ENCODE assay signal across 1 cellular context in the genomic region with DNA sequence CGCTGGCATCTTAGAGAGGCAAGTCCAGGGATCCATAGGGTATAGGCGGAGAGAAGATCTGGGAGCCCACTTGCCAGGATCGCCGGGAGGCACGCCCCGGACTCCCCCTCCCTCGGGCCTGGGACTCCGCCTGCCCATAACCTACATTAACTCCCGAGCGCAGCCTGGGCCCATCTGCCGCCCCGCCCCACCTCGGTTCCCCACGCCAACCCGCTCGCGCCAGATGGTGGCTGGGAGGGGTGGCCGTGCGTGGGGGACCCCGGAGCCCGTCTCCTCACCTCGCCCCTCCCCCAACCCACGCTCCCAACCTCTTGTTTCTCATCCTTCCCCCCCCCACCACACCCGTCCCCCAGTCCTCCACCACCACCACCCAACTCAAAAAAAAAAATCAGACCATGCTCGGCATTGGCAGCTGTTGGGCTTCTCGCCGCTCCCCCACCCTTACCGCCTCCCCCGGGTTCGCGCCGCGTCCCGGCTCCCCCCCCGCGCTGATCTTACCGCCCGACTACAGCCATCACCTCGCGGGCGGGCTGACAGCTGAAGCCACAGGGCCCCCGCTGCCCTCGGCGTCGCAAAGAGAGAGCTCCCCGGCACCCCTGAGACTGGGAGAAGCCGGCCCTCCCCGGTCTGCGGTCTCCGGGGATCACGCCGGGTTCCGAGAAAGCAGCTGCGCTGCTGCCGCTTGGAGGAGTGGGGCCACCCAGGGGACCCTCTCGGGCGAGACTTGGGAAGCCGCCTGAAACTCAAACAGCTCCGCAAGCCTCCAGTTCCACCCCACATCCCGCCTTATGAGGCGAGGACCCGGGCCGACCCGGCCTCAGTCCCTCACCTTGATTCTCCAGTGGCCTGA.
TF ChIP-seq lines count a peak whose summit lies in the region.

No MANE protein-coding gene starts in this region.

TF ChIP-seq in HEK293, 187 proteins besides CTCF, POLR2A, EP300 and RAD21 (continued from another document):
- TF ChIP-seq ZNF335 (tag by site-specific recombination; conservative IDR thresholded peaks at IDR 0.05) (peak; percentile 56), KLF1 (tag by site-specific recombination; IDR thresholded peaks at IDR 0.05) (peak; percentile 91), ZNF341 (tag by site-specific recombination; IDR thresholded peaks at IDR 0.05; ENCODE audit: low read depth) (peak; percentile 87), KLF9 (tag by site-specific recombination; IDR thresholded peaks at IDR 0.05; ENCODE audit: low read depth) (0 out of 2 replicates have a peak, but pooled peaks have one; percentile 24), GLIS1 (tag by site-specific recombination; IDR thresholded peaks at IDR 0.05) (peak; percentile 64), ZNF24 (tag by site-specific recombination; IDR thresholded peaks at IDR 0.05) (no peak), ZIC2 (tag by site-specific recombination; IDR thresholded peaks at IDR 0.05) (peak; percentile 65), ZNF473 (tag by site-specific recombination; IDR thresholded peaks at IDR 0.05) (no peak), GLIS2 (tag by site-specific recombination; IDR thresholded peaks at IDR 0.05) (peak; percentile 30), ZNF114 (tag by site-specific recombination; IDR thresholded peaks at IDR 0.05) (no peak), YY1 (tag by site-specific recombination; IDR thresholded peaks at IDR 0.05) (no peak), ZNF600 (tag by site-specific recombination; IDR thresholded peaks at IDR 0.05) (no peak), ZNF449 (tag by site-specific recombination; IDR thresholded peaks at IDR 0.05) (peak; percentile 83), PATZ1 (tag by site-specific recombination; IDR thresholded peaks at IDR 0.05) (peak; percentile 35; the same call in 1 of the 2 replicates), ZBTB6 (tag by site-specific recombination; IDR thresholded peaks at IDR 0.05) (no peak)
- TF ChIP-seq, protein P1, sequence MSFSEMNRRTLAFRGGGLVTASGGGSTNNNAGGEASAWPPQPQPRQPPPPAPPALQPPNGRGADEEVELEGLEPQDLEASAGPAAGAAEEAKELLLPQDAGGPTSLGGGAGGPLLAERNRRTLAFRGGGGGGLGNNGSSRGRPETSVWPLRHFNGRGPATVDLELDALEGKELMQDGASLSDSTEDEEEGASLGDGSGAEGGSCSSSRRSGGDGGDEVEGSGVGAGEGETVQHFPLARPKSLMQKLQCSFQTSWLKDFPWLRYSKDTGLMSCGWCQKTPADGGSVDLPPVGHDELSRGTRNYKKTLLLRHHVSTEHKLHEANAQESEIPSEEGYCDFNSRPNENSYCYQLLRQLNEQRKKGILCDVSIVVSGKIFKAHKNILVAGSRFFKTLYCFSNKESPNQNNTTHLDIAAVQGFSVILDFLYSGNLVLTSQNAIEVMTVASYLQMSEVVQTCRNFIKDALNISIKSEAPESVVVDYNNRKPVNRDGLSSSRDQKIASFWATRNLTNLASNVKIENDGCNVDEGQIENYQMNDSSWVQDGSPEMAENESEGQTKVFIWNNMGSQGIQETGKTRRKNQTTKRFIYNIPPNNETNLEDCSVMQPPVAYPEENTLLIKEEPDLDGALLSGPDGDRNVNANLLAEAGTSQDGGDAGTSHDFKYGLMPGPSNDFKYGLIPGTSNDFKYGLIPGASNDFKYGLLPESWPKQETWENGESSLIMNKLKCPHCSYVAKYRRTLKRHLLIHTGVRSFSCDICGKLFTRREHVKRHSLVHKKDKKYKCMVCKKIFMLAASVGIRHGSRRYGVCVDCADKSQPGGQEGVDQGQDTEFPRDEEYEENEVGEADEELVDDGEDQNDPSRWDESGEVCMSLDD (tag by site-specific recombination; IDR thresholded peaks at IDR 0.05), result no peak
- TF ChIP-seq, protein P2, sequence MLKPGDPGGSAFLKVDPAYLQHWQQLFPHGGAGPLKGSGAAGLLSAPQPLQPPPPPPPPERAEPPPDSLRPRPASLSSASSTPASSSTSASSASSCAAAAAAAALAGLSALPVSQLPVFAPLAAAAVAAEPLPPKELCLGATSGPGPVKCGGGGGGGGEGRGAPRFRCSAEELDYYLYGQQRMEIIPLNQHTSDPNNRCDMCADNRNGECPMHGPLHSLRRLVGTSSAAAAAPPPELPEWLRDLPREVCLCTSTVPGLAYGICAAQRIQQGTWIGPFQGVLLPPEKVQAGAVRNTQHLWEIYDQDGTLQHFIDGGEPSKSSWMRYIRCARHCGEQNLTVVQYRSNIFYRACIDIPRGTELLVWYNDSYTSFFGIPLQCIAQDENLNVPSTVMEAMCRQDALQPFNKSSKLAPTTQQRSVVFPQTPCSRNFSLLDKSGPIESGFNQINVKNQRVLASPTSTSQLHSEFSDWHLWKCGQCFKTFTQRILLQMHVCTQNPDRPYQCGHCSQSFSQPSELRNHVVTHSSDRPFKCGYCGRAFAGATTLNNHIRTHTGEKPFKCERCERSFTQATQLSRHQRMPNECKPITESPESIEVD (tag by site-specific recombination; IDR thresholded peaks at IDR 0.05), result no peak
- TF ChIP-seq, protein P3, sequence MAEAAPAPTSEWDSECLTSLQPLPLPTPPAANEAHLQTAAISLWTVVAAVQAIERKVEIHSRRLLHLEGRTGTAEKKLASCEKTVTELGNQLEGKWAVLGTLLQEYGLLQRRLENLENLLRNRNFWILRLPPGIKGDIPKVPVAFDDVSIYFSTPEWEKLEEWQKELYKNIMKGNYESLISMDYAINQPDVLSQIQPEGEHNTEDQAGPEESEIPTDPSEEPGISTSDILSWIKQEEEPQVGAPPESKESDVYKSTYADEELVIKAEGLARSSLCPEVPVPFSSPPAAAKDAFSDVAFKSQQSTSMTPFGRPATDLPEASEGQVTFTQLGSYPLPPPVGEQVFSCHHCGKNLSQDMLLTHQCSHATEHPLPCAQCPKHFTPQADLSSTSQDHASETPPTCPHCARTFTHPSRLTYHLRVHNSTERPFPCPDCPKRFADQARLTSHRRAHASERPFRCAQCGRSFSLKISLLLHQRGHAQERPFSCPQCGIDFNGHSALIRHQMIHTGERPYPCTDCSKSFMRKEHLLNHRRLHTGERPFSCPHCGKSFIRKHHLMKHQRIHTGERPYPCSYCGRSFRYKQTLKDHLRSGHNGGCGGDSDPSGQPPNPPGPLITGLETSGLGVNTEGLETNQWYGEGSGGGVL (tag by site-specific recombination; IDR thresholded peaks at IDR 0.05), result peak; percentile 45; the same call in 1 of the 2 replicates
- TF ChIP-seq, protein P4, sequence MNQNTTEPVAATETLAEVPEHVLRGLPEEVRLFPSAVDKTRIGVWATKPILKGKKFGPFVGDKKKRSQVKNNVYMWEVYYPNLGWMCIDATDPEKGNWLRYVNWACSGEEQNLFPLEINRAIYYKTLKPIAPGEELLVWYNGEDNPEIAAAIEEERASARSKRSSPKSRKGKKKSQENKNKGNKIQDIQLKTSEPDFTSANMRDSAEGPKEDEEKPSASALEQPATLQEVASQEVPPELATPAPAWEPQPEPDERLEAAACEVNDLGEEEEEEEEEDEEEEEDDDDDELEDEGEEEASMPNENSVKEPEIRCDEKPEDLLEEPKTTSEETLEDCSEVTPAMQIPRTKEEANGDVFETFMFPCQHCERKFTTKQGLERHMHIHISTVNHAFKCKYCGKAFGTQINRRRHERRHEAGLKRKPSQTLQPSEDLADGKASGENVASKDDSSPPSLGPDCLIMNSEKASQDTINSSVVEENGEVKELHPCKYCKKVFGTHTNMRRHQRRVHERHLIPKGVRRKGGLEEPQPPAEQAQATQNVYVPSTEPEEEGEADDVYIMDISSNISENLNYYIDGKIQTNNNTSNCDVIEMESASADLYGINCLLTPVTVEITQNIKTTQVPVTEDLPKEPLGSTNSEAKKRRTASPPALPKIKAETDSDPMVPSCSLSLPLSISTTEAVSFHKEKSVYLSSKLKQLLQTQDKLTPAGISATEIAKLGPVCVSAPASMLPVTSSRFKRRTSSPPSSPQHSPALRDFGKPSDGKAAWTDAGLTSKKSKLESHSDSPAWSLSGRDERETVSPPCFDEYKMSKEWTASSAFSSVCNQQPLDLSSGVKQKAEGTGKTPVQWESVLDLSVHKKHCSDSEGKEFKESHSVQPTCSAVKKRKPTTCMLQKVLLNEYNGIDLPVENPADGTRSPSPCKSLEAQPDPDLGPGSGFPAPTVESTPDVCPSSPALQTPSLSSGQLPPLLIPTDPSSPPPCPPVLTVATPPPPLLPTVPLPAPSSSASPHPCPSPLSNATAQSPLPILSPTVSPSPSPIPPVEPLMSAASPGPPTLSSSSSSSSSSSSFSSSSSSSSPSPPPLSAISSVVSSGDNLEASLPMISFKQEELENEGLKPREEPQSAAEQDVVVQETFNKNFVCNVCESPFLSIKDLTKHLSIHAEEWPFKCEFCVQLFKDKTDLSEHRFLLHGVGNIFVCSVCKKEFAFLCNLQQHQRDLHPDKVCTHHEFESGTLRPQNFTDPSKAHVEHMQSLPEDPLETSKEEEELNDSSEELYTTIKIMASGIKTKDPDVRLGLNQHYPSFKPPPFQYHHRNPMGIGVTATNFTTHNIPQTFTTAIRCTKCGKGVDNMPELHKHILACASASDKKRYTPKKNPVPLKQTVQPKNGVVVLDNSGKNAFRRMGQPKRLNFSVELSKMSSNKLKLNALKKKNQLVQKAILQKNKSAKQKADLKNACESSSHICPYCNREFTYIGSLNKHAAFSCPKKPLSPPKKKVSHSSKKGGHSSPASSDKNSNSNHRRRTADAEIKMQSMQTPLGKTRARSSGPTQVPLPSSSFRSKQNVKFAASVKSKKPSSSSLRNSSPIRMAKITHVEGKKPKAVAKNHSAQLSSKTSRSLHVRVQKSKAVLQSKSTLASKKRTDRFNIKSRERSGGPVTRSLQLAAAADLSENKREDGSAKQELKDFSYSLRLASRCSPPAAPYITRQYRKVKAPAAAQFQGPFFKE (tag by site-specific recombination; IDR thresholded peaks at IDR 0.05; ENCODE audit: borderline replicate concordance), result no peak
